8 cellular contexts compared by ENCODE assay signal in the genomic region with DNA sequence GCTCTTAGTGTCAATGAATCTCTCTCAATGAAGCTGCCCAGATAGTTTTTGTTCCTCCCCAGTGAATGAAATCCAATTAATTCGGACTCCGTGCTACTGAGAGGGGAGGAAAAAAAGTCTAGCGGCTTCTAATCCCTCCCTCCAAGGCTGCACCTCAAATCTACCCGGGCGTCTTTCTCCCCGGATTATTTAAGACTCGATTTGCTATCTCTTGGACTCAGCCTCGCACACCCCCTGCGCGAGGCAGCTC. TPM values are rescaled to one million over a fixed set of nuclear protein-coding genes. Genes with fewer than 3 reads are reported as not detected.
DNase-seq lines count a peak whose midpoint lies in the region; ATAC-seq, FAIRE-seq and TF ChIP-seq lines count a peak whose summit lies in the region.

No MANE protein-coding gene starts in this region.

- H3K36me3 Mint-ChIP-seq in astrocyte (ENCODE audit: low read depth, unreplicated experiment) (peaks cover 4% of the 10 kb centered on the region), memory B cell (no peaks in the 10 kb centered on the region)

- H4K20me1 ChIP-seq in astrocyte (ENCODE audit: insufficient read depth, low read length) = peaks cover 47% of the 10 kb centered on the region

- H3K4me3 Mint-ChIP-seq in astrocyte (ENCODE audit: unreplicated experiment) (peak overlapping the region; percentile 99), memory B cell (peak overlapping the region; percentile 98)

- peaks cover 69% of the 10 kb centered on the region for H3K79me2 ChIP-seq in astrocyte (ENCODE audit: insufficient read depth, low read length)

- H3K4me3 ChIP-seq in cardiac muscle cell = peak overlapping the region; percentile 81
- peak overlapping the region; percentile 89 for H3K4me3 ChIP-seq in astrocyte (ENCODE audit: insufficient read depth, low read depth, low read length)
- H3K4me3 ChIP-seq in aorta (ENCODE audit: low read length in 2 of 2) = peak overlapping the region; percentile 58 to 99

- peaks cover 39% of the 10 kb centered on the region for H3K4me1 ChIP-seq in cardiac muscle cell (ENCODE audit: low read depth)
- peaks cover 46% of the 10 kb centered on the region for H3K4me1 ChIP-seq in astrocyte (ENCODE audit: insufficient read depth, low read length)
- peaks cover 0 to 7% of the 10 kb centered on the region in 2 donors for H3K4me1 ChIP-seq in aorta (ENCODE audit: control insufficient read depth in 1 of 2, insufficient read depth in 2 of 2, low read length in 2 of 2)

- peaks cover 31% of the 10 kb centered on the region for H3K4me1 Mint-ChIP-seq in astrocyte (ENCODE audit: low read depth, unreplicated experiment)
- peaks cover 46% of the 10 kb centered on the region for H3K4me1 Mint-ChIP-seq in memory B cell

- intact Hi-C loops in Right ventricle myocardium superior (cut with DNase I) = loop anchor here (10.0 kb wide), 2 partner anchors 187 to 297 kb away; no protein-coding TSS in a partner anchor
- intact Hi-C loops in aorta (cut with DNase I) = loop anchor here (2.0 to 10.0 kb wide), 7 partner anchors 45 to 353 kb away; partner anchors contain the start of genes ATP2B1 (in 1 of the 2) and POC1B (in 1 of the 2)

- H3K9me3 Mint-ChIP-seq in astrocyte (ENCODE audit: unreplicated experiment) = no peaks in the 10 kb centered on the region
- no peaks in the 10 kb centered on the region for H3K9me3 Mint-ChIP-seq in memory B cell

- H3K36me3 ChIP-seq in cardiac muscle cell = peaks cover 16% of the 10 kb centered on the region
- H3K36me3 ChIP-seq in astrocyte (ENCODE audit: insufficient read depth, low read length) = peaks cover 24% of the 10 kb centered on the region
- no peaks in the 10 kb centered on the region for H3K36me3 ChIP-seq in aorta (ENCODE audit: control insufficient read depth in 1 of 2, insufficient read depth in 2 of 2, low read length in 1 of 2)

- H3K27me3 ChIP-seq in cardiac muscle cell (no peaks in the 10 kb centered on the region), astrocyte (ENCODE audit: insufficient read depth, low read length) (no peaks in the 10 kb centered on the region), aorta (ENCODE audit: control insufficient read depth in 1 of 2, insufficient read depth in 2 of 2, low read length in 1 of 2) (no peaks in the 10 kb centered on the region)

- H3K9me3 ChIP-seq in cardiac muscle cell (ENCODE audit: low read depth) = no peaks in the 10 kb centered on the region
- no peaks in the 10 kb centered on the region for H3K9me3 ChIP-seq in astrocyte (ENCODE audit: insufficient read depth, low read depth, low read length)
- no peaks in the 10 kb centered on the region for H3K9me3 ChIP-seq in aorta (ENCODE audit: control insufficient read depth, low read length)

- 0% methylated on average over 10 of the region's 10 CpGs for WGBS in aorta, 2 donors

- H2AFZ ChIP-seq in astrocyte (ENCODE audit: low read depth, low read length) = no peak overlapping the region

- no peaks in the 10 kb centered on the region for H3K27me3 Mint-ChIP-seq in astrocyte (ENCODE audit: low read depth, unreplicated experiment)
- no peaks in the 10 kb centered on the region for H3K27me3 Mint-ChIP-seq in memory B cell

- FAIRE-seq in astrocyte (lab: Jason Lieb, UNC) = no peak

- H3K27ac Mint-ChIP-seq in astrocyte (ENCODE audit: unreplicated experiment) (peak overlapping the region; percentile 99), memory B cell (peak overlapping the region; percentile 93)

- ATAC-seq in Right ventricle myocardium superior (ENCODE audit: poor library complexity) (no peak), memory B cell (ENCODE audit: low read depth) (no peak), aorta (ENCODE audit: low FRiP score) (no peak)

- H3K4me2 ChIP-seq in astrocyte (ENCODE audit: low read length) = peak overlapping the region; percentile 94

- H3K27ac ChIP-seq in cardiac muscle cell = peak overlapping the region; percentile 94
- peak overlapping the region; percentile 80 for H3K27ac ChIP-seq in astrocyte (ENCODE audit: low read depth, low read length)
- peak overlapping the region; percentile 38 to 58 for H3K27ac ChIP-seq in aorta (ENCODE audit: low read depth in 1 of 2, low read length in 2 of 2)

- DNase-seq in cardiac muscle cell (ENCODE audit: low read depth in 1 of 2, low spot score in 1 of 2) = no peak
- no peak for DNase-seq in Right ventricle myocardium superior
- no peak for DNase-seq in astrocyte (ENCODE audit: low read depth)
- DNase-seq in memory B cell (ENCODE audit: low spot score in 2 of 2) = no peak
- no peak for DNase-seq in aorta
- no peak for DNase-seq in AG08395 (ENCODE audit: low spot score)
- no peak for DNase-seq in cerebellar cortex (ENCODE audit: low spot score)
- DNase-seq in MV-4-11 (lab: John Stamatoyannopoulos, UW) = no peak

- peak overlapping the region; percentile 91 for H3K9ac ChIP-seq in astrocyte (ENCODE audit: low read length)

- TF ChIP-seq CTCF in cardiac muscle cell (IDR thresholded peaks at IDR 0.05; ENCODE audit: low read depth, low read length) = no peak
- no peak for TF ChIP-seq CTCF in astrocyte (IDR thresholded peaks at IDR 0.05; ENCODE audit: insufficient read depth, low read depth, low read length)

RNA-seq across cellular contexts. Expression of gene DUSP6, which starts 0.1 kb away (rescaled TPM):
- total RNA-seq in cardiac muscle cell = 200 and 260 TPM in 2 replicates
- polyA plus RNA-seq in cardiac muscle cell = 177 and 191 TPM in 2 replicates
- total RNA-seq in Right ventricle myocardium superior = 26.7 TPM
- total RNA-seq in astrocyte = 47.8 and 63.0 TPM in 2 replicates
- total RNA-seq in aorta = 10 to 100 TPM; 94.6 to 96.8 TPM
- 10 to 100 TPM; 19.8 to 33.4 TPM for polyA plus RNA-seq in aorta
